1 cellular context compared by ENCODE assay signal in the genomic region with DNA sequence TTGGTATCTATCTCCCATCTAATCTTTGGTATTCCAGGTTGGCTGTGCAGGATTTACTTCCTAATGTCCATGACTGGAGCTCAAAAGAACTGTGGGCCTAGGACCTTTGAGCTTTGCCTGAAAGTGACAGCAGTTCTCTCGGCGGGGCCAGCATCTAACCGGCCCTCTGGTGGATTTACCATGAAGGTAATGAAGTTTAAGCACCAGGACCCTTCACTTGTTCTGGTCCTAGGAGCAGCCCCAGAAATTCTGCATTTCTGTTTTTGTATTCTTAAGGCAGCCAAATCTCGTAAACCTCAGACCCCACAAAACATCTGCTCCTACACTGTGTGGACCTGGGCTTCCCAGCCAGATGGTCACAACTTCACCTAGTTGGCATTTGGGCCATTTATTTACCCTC.
TF ChIP-seq lines count a peak whose summit lies in the region.

No MANE protein-coding gene starts in this region.

TF ChIP-seq in HepG2, 621 proteins besides CTCF, POLR2A, EP300 and RAD21:
- TF ChIP-seq POLR2AphosphoS5 (IDR thresholded peaks at IDR 0.05; ENCODE audit: low read depth, low read length) (peak; percentile 22; the same call in 1 of the 2 replicates), POLR2G (IDR thresholded peaks at IDR 0.05; ENCODE audit: low read depth, low read length) (0 out of 2 replicates have a peak, but pooled peaks have one; percentile 7), HNF4A (CRISPR knock-in tag; IDR thresholded peaks at IDR 0.05) (peak; percentile 17; the same call in 1 of the 2 replicates), AGO2 (optimal IDR thresholded peaks at IDR 0.05; ENCODE audit: low read depth, low read length) (no peak), HNF4G (IDR thresholded peaks at IDR 0.05; ENCODE audit: borderline replicate concordance, low read depth, low read length) (0 out of 2 replicates have a peak, but pooled peaks have one; percentile 26), HNF4G (CRISPR knock-in tag; IDR thresholded peaks at IDR 0.05; ENCODE audit: borderline replicate concordance, low read depth) (no peak), FOXM1 (CRISPR knock-in tag; IDR thresholded peaks at IDR 0.05) (no peak)
